ENCODE assay signal across 22 cellular contexts in genomic region chr11:33028537-33028914, GRCh38. TPM values are rescaled to one million over a fixed set of nuclear protein-coding genes. Genes with fewer than 3 reads are reported as not detected.
"Had no signal": no experiment of that assay in that cellular context is flagged by ENCODE, and none has a peak within 500 bp of the region (broad histone marks: within the 10 kb centered on the region; RNA-seq: fewer than 3 reads in every experiment).

No MANE protein-coding gene starts in this region.

- H3K9me3 ChIP-seq: left lung, prostate gland, tibial artery had no signal

- H3K4me1 Mint-ChIP-seq: activated B cell treated with CpG ODN at 0.5 μM for 24 hours; activated CD4-positive, alpha-beta T cell treated with anti-CD3 and anti-CD28 coated beads for 36 hours; activated T-helper 17 cell treated with anti-CD3 and anti-CD28 coated beads, Interleukin-2, amount 50 U/mL, for 72 hours had no signal

- ATAC-seq: activated CD4-positive, alpha-beta T cell treated with anti-CD3 and anti-CD28 coated beads for 36 hours; activated T-helper 17 cell treated with anti-CD3 and anti-CD28 coated beads, Interleukin-2, amount 50 U/mL, for 72 hours; naive thymus-derived CD8-positive, alpha-beta T cell; stimulated activated naive CD8-positive, alpha-beta T cell treated with anti-CD3 and anti-CD28 coated beads, Interleukin-15, Interleukin-2, amounts not matched to agents 100 U/mL and 50 U/mL, for 24 hours had no signal

- H3K9me3 Mint-ChIP-seq: activated B cell treated with CpG ODN at 0.5 μM for 24 hours; activated T-cell treated with anti-CD3 and anti-CD28 coated beads, Interleukin-2, amount 50 U/mL, for 24 hours; activated T-helper 17 cell treated with anti-CD3 and anti-CD28 coated beads, Interleukin-2, amount 50 U/mL, for 72 hours; naive thymus-derived CD8-positive, alpha-beta T cell had no signal

- H3K36me3 ChIP-seq: left lung, prostate gland, tibial artery had no signal

- H3K4me3 Mint-ChIP-seq: activated B cell treated with CpG ODN at 0.5 μM for 24 hours; activated CD4-positive, alpha-beta T cell treated with anti-CD3 and anti-CD28 coated beads for 36 hours; activated naive CD8-positive, alpha-beta T cell; activated T-cell treated with anti-CD3 and anti-CD28 coated beads, Interleukin-2, amount 50 U/mL, for 24 hours; activated T-helper 17 cell treated with anti-CD3 and anti-CD28 coated beads, Interleukin-2, amount 50 U/mL, for 72 hours; naive thymus-derived CD8-positive, alpha-beta T cell had no signal

- FAIRE-seq: endometrium, kidney had no signal

- DNase-seq: activated B cell treated with CpG ODN at 0.5 μM for 24 hours; activated CD4-positive, alpha-beta T cell treated with anti-CD3 and anti-CD28 coated beads for 36 hours; activated CD4-positive, alpha-beta T cell treated with anti-CD3 and anti-CD28 coated beads, Interleukin-2, amount 50 U/mL, for 4 hours; activated CD8-positive, alpha-beta memory T cell treated with anti-CD3 and anti-CD28 coated beads for 24 hours; activated CD8-positive, alpha-beta memory T cell treated with anti-CD3 and anti-CD28 coated beads, Interleukin-2, amount 50 U/mL, for 4 hours; activated T-cell treated with anti-CD3 and anti-CD28 coated beads, Interleukin-2, amount 50 U/mL, for 24 hours; effector CD4-positive, alpha-beta T cell; erythroblast; foreskin fibroblast; kidney; left lung; naive thymus-derived CD8-positive, alpha-beta T cell; stimulated activated CD4-positive, alpha-beta T cell treated with anti-CD3 and anti-CD28 coated beads, Interleukin-4, amount 100 ng/mL, for 24 hours; stimulated activated naive CD8-positive, alpha-beta T cell treated with anti-CD3 and anti-CD28 coated beads, Interleukin-15, Interleukin-2, amounts not matched to agents 100 U/mL and 50 U/mL, for 24 hours; T-helper 1 cell; T-helper 9 cell; tibial artery had no signal

- H3K27ac Mint-ChIP-seq: activated B cell treated with CpG ODN at 0.5 μM for 24 hours; activated CD4-positive, alpha-beta T cell treated with anti-CD3 and anti-CD28 coated beads for 36 hours; activated naive CD8-positive, alpha-beta T cell; activated T-cell treated with anti-CD3 and anti-CD28 coated beads, Interleukin-2, amount 50 U/mL, for 24 hours; activated T-helper 17 cell treated with anti-CD3 and anti-CD28 coated beads, Interleukin-2, amount 50 U/mL, for 72 hours; naive thymus-derived CD8-positive, alpha-beta T cell had no signal

- H3K4me3 ChIP-seq: left lung, lung, prostate gland, tibial artery had no signal

- H3K27me3 Mint-ChIP-seq: activated CD4-positive, alpha-beta T cell treated with anti-CD3 and anti-CD28 coated beads for 36 hours; activated naive CD8-positive, alpha-beta T cell; activated T-cell treated with anti-CD3 and anti-CD28 coated beads, Interleukin-2, amount 50 U/mL, for 24 hours; naive thymus-derived CD8-positive, alpha-beta T cell had no signal

- H3K27ac ChIP-seq: prostate gland, tibial artery had no signal

- H3K27me3 ChIP-seq: left lung, tibial artery had no signal

- H3K4me1 ChIP-seq: left lung, prostate gland, tibial artery had no signal

RNA-seq across cellular contexts. Expression of gene DEPDC7, which starts 12.8 kb away (rescaled TPM):
- total RNA-seq: activated B cell treated with CpG ODN at 0.5 μM for 24 hours had no signal
